ENCODE assay signal across 2 cellular contexts in the genomic region with DNA sequence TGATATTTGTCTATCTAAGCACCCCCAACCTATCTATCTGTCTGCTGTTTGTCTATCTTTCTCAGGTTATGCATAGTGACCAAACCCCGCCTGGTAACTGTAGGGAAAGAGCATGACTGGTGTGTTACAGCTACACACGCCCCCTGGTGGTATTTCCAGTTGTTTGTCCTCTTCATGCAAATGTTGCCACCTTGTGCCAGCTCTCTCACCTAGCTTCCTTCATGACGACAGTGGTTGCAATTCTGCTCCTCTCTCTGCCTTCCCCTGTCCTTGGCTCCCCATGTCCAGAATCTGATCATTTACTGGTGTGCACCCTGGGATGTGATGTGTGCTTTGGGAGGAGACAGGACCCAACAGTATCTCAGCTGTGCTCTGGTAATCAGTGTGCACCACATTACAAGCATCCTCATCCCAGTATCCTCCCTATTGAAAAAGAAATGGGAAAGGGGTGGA.
TF ChIP-seq lines count a peak whose summit lies in the region.

No MANE protein-coding gene starts in this region.

TF ChIP-seq in GM23338, 12 proteins besides CTCF, POLR2A, EP300 and RAD21:
- TF ChIP-seq CREB1 (CRISPR knock-in tag; IDR thresholded peaks at IDR 0.05; ENCODE audit: low read depth) (peak; percentile 75), STAT1 (IDR thresholded peaks at IDR 0.05; ENCODE audit: unreplicated experiment) (no peak), EZH2phosphoT487 (IDR thresholded peaks at IDR 0.05; ENCODE audit: unreplicated experiment) (no peak), EZH2 (IDR thresholded peaks at IDR 0.05; ENCODE audit: low read depth, unreplicated experiment) (no peak), JUNB (IDR thresholded peaks at IDR 0.05; ENCODE audit: unreplicated experiment) (no peak)
- TF ChIP-seq, protein P1, sequence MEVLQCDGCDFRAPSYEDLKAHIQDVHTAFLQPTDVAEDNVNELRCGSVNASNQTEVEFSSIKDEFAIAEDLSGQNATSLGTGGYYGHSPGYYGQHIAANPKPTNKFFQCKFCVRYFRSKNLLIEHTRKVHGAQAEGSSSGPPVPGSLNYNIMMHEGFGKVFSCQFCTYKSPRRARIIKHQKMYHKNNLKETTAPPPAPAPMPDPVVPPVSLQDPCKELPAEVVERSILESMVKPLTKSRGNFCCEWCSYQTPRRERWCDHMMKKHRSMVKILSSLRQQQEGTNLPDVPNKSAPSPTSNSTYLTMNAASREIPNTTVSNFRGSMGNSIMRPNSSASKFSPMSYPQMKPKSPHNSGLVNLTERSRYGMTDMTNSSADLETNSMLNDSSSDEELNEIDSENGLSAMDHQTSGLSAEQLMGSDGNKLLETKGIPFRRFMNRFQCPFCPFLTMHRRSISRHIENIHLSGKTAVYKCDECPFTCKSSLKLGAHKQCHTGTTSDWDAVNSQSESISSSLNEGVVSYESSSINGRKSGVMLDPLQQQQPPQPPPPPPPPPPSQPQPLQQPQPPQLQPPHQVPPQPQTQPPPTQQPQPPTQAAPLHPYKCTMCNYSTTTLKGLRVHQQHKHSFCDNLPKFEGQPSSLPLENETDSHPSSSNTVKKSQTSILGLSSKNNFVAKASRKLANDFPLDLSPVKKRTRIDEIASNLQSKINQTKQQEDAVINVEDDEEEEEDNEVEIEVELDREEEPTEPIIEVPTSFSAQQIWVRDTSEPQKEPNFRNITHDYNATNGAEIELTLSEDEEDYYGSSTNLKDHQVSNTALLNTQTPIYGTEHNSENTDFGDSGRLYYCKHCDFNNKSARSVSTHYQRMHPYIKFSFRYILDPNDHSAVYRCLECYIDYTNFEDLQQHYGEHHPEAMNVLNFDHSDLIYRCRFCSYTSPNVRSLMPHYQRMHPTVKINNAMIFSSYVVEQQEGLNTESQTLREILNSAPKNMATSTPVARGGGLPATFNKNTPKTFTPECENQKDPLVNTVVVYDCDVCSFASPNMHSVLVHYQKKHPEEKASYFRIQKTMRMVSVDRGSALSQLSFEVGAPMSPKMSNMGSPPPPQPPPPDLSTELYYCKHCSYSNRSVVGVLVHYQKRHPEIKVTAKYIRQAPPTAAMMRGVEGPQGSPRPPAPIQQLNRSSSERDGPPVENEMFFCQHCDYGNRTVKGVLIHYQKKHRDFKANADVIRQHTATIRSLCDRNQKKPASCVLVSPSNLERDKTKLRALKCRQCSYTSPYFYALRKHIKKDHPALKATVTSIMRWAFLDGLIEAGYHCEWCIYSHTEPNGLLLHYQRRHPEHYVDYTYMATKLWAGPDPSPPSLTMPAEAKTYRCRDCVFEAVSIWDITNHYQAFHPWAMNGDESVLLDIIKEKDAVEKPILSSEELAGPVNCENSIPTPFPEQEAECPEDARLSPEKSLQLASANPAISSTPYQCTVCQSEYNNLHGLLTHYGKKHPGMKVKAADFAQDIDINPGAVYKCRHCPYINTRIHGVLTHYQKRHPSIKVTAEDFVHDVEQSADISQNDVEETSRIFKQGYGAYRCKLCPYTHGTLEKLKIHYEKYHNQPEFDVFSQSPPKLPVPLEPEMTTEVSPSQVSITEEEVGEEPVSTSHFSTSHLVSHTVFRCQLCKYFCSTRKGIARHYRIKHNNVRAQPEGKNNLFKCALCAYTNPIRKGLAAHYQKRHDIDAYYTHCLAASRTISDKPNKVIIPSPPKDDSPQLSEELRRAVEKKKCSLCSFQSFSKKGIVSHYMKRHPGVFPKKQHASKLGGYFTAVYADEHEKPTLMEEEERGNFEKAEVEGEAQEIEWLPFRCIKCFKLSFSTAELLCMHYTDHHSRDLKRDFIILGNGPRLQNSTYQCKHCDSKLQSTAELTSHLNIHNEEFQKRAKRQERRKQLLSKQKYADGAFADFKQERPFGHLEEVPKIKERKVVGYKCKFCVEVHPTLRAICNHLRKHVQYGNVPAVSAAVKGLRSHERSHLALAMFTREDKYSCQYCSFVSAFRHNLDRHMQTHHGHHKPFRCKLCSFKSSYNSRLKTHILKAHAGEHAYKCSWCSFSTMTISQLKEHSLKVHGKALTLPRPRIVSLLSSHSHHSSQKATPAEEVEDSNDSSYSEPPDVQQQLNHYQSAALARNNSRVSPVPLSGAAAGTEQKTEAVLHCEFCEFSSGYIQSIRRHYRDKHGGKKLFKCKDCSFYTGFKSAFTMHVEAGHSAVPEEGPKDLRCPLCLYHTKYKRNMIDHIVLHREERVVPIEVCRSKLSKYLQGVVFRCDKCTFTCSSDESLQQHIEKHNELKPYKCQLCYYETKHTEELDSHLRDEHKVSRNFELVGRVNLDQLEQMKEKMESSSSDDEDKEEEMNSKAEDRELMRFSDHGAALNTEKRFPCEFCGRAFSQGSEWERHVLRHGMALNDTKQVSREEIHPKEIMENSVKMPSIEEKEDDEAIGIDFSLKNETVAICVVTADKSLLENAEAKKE (CRISPR knock-in tag; IDR thresholded peaks at IDR 0.05), result no peak
- TF ChIP-seq, protein P2, sequence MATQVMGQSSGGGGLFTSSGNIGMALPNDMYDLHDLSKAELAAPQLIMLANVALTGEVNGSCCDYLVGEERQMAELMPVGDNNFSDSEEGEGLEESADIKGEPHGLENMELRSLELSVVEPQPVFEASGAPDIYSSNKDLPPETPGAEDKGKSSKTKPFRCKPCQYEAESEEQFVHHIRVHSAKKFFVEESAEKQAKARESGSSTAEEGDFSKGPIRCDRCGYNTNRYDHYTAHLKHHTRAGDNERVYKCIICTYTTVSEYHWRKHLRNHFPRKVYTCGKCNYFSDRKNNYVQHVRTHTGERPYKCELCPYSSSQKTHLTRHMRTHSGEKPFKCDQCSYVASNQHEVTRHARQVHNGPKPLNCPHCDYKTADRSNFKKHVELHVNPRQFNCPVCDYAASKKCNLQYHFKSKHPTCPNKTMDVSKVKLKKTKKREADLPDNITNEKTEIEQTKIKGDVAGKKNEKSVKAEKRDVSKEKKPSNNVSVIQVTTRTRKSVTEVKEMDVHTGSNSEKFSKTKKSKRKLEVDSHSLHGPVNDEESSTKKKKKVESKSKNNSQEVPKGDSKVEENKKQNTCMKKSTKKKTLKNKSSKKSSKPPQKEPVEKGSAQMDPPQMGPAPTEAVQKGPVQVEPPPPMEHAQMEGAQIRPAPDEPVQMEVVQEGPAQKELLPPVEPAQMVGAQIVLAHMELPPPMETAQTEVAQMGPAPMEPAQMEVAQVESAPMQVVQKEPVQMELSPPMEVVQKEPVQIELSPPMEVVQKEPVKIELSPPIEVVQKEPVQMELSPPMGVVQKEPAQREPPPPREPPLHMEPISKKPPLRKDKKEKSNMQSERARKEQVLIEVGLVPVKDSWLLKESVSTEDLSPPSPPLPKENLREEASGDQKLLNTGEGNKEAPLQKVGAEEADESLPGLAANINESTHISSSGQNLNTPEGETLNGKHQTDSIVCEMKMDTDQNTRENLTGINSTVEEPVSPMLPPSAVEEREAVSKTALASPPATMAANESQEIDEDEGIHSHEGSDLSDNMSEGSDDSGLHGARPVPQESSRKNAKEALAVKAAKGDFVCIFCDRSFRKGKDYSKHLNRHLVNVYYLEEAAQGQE (IDR thresholded peaks at IDR 0.05; ENCODE audit: unreplicated experiment), result no peak

TF ChIP-seq in endothelial cell of umbilical vein, 7 proteins besides CTCF, POLR2A, EP300 and RAD21:
- TF ChIP-seq JUN (IDR thresholded peaks at IDR 0.05; ENCODE audit: borderline replicate concordance, insufficient read depth, insufficient read length, low read depth) (no peak), MYC (IDR thresholded peaks at IDR 0.05; ENCODE audit: low read depth, low read length) (no peak)
